ENCODE assay signal across 9 cellular contexts in the genomic region with DNA sequence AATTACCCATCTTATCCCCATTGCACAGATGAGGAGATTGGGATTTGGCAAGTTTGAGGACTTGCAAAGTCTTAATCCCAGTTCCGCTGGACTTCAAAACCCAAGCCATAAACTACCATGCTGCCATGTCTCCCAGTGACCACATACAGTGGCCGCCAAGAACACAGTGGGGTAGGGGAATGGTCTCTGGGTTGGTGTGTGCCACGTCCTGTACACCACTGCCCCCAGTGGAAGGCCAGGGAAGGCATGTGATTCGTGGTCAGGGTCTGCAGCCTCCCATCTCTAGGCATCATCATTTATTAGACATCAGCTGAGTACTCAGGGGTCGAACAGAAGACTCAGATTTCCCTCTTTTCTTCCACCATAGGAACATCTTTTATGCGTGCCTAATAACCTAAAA.
A peak's percentile ranks its signal among the peaks of the same experiment; 100 is the strongest.
DNase-seq lines count a peak whose midpoint lies in the region; ATAC-seq and TF ChIP-seq lines count a peak whose summit lies in the region.
"Had no signal": no experiment of that assay in that cellular context is flagged by ENCODE, and none has a peak within 500 bp of the region (broad histone marks: within the 10 kb centered on the region; RNA-seq: fewer than 3 reads in every experiment).

No MANE protein-coding gene starts in this region.

- TF ChIP-seq CTCF in colonic mucosa (IDR thresholded peaks at IDR 0.05) = peak; percentile 27

- H3K4me3 Mint-ChIP-seq in activated T-cell treated with anti-CD3 and anti-CD28 coated beads, Interleukin-2, amount 50 U/mL, for 4 hours = no peak overlapping the region
- no peak overlapping the region for H3K4me3 Mint-ChIP-seq in stimulated activated naive B cell treated with anti-CD40 and anti-IgM and Interleukin-4, amounts not matched to agents 10 μg/mL and 1 μg/mL and 100 μg/mL, for 72 hours

- H3K9me3 ChIP-seq in colonic mucosa = no peaks in the 10 kb centered on the region

- no peak overlapping the region for H3K27ac Mint-ChIP-seq in stimulated activated naive B cell treated with anti-CD40 and anti-IgM and Interleukin-4, amounts not matched to agents 10 μg/mL and 1 μg/mL and 100 μg/mL, for 72 hours

- H3K9ac ChIP-seq in colonic mucosa (ENCODE audit: low read depth in 2 of 2, low read length in 2 of 2) = no peak overlapping the region

- no peak overlapping the region for H3K27ac ChIP-seq in colonic mucosa

- peak; percentile 58 to 69 for ATAC-seq in activated T-cell treated with anti-CD3 and anti-CD28 coated beads, Interleukin-2, amount 50 U/mL, for 4 hours
- ATAC-seq in stimulated activated naive B cell treated with anti-CD40 and anti-IgM and Interleukin-4, amounts not matched to agents 10 μg/mL and 1 μg/mL and 100 μg/mL, for 72 hours (replicated peaks) = peak; percentile 39 to 57
- ATAC-seq in left colon = no peak

- H3K27me3 Mint-ChIP-seq in activated T-cell treated with anti-CD3 and anti-CD28 coated beads, Interleukin-2, amount 50 U/mL, for 4 hours (ENCODE audit: low read depth) = no peaks in the 10 kb centered on the region
- peaks cover 0 to 8% of the 10 kb centered on the region in 2 donors for H3K27me3 Mint-ChIP-seq in stimulated activated naive B cell treated with anti-CD40 and anti-IgM and Interleukin-4, amounts not matched to agents 10 μg/mL and 1 μg/mL and 100 μg/mL, for 72 hours

- no peaks in the 10 kb centered on the region for H3K4me1 ChIP-seq in colonic mucosa

- intact Hi-C loops in colonic mucosa (cut with DNase I) (loop anchor here (5.0 kb wide), 1 partner anchor 75 kb away; the partner anchor contains the start of gene MAN1C1), left colon (cut with DNase I, micrococcal nuclease) (no loop called here)

- H3K27me3 ChIP-seq in colonic mucosa = no peaks in the 10 kb centered on the region

- peak; percentile 24 for DNase-seq in activated T-cell treated with anti-CD3 and anti-CD28 coated beads, Interleukin-2, amount 50 U/mL, for 4 hours
- DNase-seq in activated T-cell treated with anti-CD3 and anti-CD28 coated beads for 4 hours (no peak), NCI-H69 (lab: John Stamatoyannopoulos, UW) (peak; percentile 48), colonic mucosa (no peak), left colon (no peak), GM19238 (ENCODE audit: insufficient read length, low spot score) (no peak), NCI-H1694 (lab: John Stamatoyannopoulos, UW) (no peak)
- no peak for DNase-seq in stimulated activated naive B cell treated with anti-CD40 and anti-IgM and Interleukin-4, amounts not matched to agents 10 μg/mL and 1 μg/mL and 100 μg/mL, for 72 hours
- DNase-seq: stimulated activated naive CD4-positive, alpha-beta T cell treated with Interleukin-2 at 50 U/mL for 16 hours had no signal

- H3K9me3 Mint-ChIP-seq in activated T-cell treated with anti-CD3 and anti-CD28 coated beads, Interleukin-2, amount 50 U/mL, for 4 hours = no peaks in the 10 kb centered on the region
- no peaks in the 10 kb centered on the region for H3K9me3 Mint-ChIP-seq in stimulated activated naive B cell treated with anti-CD40 and anti-IgM and Interleukin-4, amounts not matched to agents 10 μg/mL and 1 μg/mL and 100 μg/mL, for 72 hours

- H3K36me3 Mint-ChIP-seq in activated T-cell treated with anti-CD3 and anti-CD28 coated beads, Interleukin-2, amount 50 U/mL, for 4 hours (ENCODE audit: insufficient read depth) = no peaks in the 10 kb centered on the region
- H3K36me3 Mint-ChIP-seq in stimulated activated naive B cell treated with anti-CD40 and anti-IgM and Interleukin-4, amounts not matched to agents 10 μg/mL and 1 μg/mL and 100 μg/mL, for 72 hours = no peaks in the 10 kb centered on the region

- peaks cover 43% of the 10 kb centered on the region for H3K4me1 Mint-ChIP-seq in activated T-cell treated with anti-CD3 and anti-CD28 coated beads, Interleukin-2, amount 50 U/mL, for 4 hours (ENCODE audit: low read depth)
- H3K4me1 Mint-ChIP-seq in stimulated activated naive B cell treated with anti-CD40 and anti-IgM and Interleukin-4, amounts not matched to agents 10 μg/mL and 1 μg/mL and 100 μg/mL, for 72 hours = peaks cover 0 to 4% of the 10 kb centered on the region in 2 donors

- H3K4me3 ChIP-seq in colonic mucosa = no peak overlapping the region

- H3K36me3 ChIP-seq in colonic mucosa = no peaks in the 10 kb centered on the region

Comparison
In these comparisons a context has a peak if more than half of its experiments do, and no peak if none do; other contexts are left out.
1. DNase-seq: peak in activated T-cell treated with anti-CD3 and anti-CD28 coated beads, Interleukin-2, amount 50 U/mL, for 4 hours (single experiment) and NCI-H69 (single experiment); none in activated T-cell treated with anti-CD3 and anti-CD28 coated beads for 4 hours (single experiment), colonic mucosa (single experiment), stimulated activated naive B cell treated with anti-CD40 and anti-IgM and Interleukin-4, amounts not matched to agents 10 μg/mL and 1 μg/mL and 100 μg/mL, for 72 hours (single experiment), left colon (0 of 2), GM19238 (single experiment) and NCI-H1694 (single experiment).